In the genomic region with DNA sequence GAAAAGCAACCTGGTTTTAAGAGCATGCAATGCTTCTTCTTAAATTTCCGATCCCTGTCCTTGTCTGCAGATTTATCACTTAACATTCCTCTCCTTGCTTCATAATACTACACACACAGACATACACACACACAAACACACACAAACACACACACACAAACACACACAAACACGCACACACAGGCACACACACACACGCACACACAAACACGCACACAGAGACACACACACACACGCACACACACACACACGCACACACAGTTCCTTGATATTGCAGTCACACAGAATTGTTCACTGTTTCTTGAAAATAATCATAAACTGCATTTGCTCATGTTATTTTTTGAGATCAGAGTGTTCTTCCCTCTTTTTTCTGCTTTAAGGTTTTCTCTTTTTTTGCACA, we compare ENCODE assay signal across 34 cellular contexts.
"Had no signal": no experiment of that assay in that cellular context is flagged by ENCODE, and none has a peak within 500 bp of the region (broad histone marks: within the 10 kb centered on the region; RNA-seq: fewer than 3 reads in every experiment).

No MANE protein-coding gene starts in this region.

- H3K27me3 Mint-ChIP-seq: activated B cell treated with CpG ODN at 0.5 μM for 24 hours; activated CD4-positive, alpha-beta memory T cell treated with anti-CD3 and anti-CD28 coated beads for 36 hours; activated CD4-positive, alpha-beta T cell treated with anti-CD3 and anti-CD28 coated beads, Interleukin-2, amount 10 ng/mL, durations not matched to agents 24 days and 14 days; activated CD8-positive, alpha-beta memory T cell treated with anti-CD3 and anti-CD28 coated beads, Interleukin-2, amount 10 ng/mL, durations not matched to agents 7 days and 5 days; activated CD8-positive, alpha-beta T cell treated with anti-CD3 and anti-CD28 coated beads for 36 hours; activated naive CD8-positive, alpha-beta T cell treated with anti-CD3 and anti-CD28 coated beads for 36 hours; activated T-cell treated with anti-CD3 and anti-CD28 coated beads, Interleukin-2, amount 50 U/mL, for 24 hours; activated T-helper 17 cell treated with anti-CD3 and anti-CD28 coated beads, Interleukin-2, amount 50 U/mL, for 72 hours; T-cell; T-helper 17 cell had no signal

- H3K27ac ChIP-seq: adrenal gland, body of pancreas, brain microvascular endothelial cell, breast epithelium, VCaP had no signal

- DNase-seq: activated B cell treated with CpG ODN at 0.5 μM for 24 hours; activated CD4-positive, alpha-beta memory T cell treated with anti-CD3 and anti-CD28 coated beads for 36 hours; activated CD4-positive, alpha-beta T cell treated with anti-CD3 and anti-CD28 coated beads for 4 hours; activated CD4-positive, alpha-beta T cell treated with anti-CD3 and anti-CD28 coated beads, Interleukin-2, amount 10 ng/mL, durations not matched to agents 24 days and 14 days; activated CD4-positive, alpha-beta T cell treated with anti-CD3 and anti-CD28 coated beads, Interleukin-2, amount 50 U/mL, for 1 hour; activated CD4-positive, alpha-beta T cell treated with anti-CD3 and anti-CD28 coated beads, Interleukin-2, amount 50 U/mL, for 4 hours; activated CD4-positive, CD25-positive, alpha-beta regulatory T cell treated with anti-CD3 and anti-CD28 coated beads, Interleukin-2, amount 50 U/mL, for 72 hours; activated CD8-positive, alpha-beta memory T cell treated with anti-CD3 and anti-CD28 coated beads for 24 hours; activated CD8-positive, alpha-beta memory T cell treated with anti-CD3 and anti-CD28 coated beads, Interleukin-2, amount 10 ng/mL, durations not matched to agents 7 days and 5 days; activated CD8-positive, alpha-beta memory T cell treated with anti-CD3 and anti-CD28 coated beads, Interleukin-2, amount 50 U/mL, for 48 hours; activated CD8-positive, alpha-beta T cell treated with anti-CD3 and anti-CD28 coated beads for 36 hours; activated effector memory CD4-positive, alpha-beta T cell treated with anti-CD3 and anti-CD28 coated beads, Interleukin-2, amount 50 U/mL, for 16 hours; activated gamma-delta T cell treated with Interleukin-2 at 50 U/mL for 16 hours; activated naive CD4-positive, alpha-beta T cell; activated naive CD4-positive, alpha-beta T cell treated with anti-CD3 and anti-CD28 coated beads for 36 hours; activated naive CD4-positive, alpha-beta T cell treated with anti-CD3 and anti-CD28 coated beads, Interleukin-2, amount 50 U/mL, for 16 hours; activated naive CD8-positive, alpha-beta T cell treated with anti-CD3 and anti-CD28 coated beads for 36 hours; activated T-cell treated with anti-CD3 and anti-CD28 coated beads, Interleukin-2, amount 50 U/mL, for 24 hours; activated T-cell treated with anti-CD3 and anti-CD28 coated beads, Interleukin-2, amount 50 U/mL, for 48 hours; adrenal gland; amniotic stem cell; aorta; body of pancreas; brain microvascular endothelial cell; central memory CD4-positive, alpha-beta T cell; T-cell; T-helper 17 cell; T1000 had no signal

- H3K9me3 Mint-ChIP-seq: activated CD4-positive, alpha-beta T cell treated with anti-CD3 and anti-CD28 coated beads, Interleukin-2, amount 10 ng/mL, durations not matched to agents 24 days and 14 days; activated CD8-positive, alpha-beta T cell treated with anti-CD3 and anti-CD28 coated beads for 36 hours had no signal

- H3K36me3 ChIP-seq: adrenal gland, brain microvascular endothelial cell, breast epithelium had no signal

- FAIRE-seq: astrocyte, TTC549 had no signal

- H3K27ac Mint-ChIP-seq: activated B cell treated with CpG ODN at 0.5 μM for 24 hours; activated CD4-positive, alpha-beta memory T cell treated with anti-CD3 and anti-CD28 coated beads for 36 hours; activated CD4-positive, alpha-beta T cell treated with anti-CD3 and anti-CD28 coated beads, Interleukin-2, amount 10 ng/mL, durations not matched to agents 24 days and 14 days; activated CD8-positive, alpha-beta memory T cell treated with anti-CD3 and anti-CD28 coated beads, Interleukin-2, amount 10 ng/mL, durations not matched to agents 7 days and 5 days; activated CD8-positive, alpha-beta T cell treated with anti-CD3 and anti-CD28 coated beads for 36 hours; activated naive CD4-positive, alpha-beta T cell treated with anti-CD3 and anti-CD28 coated beads for 36 hours; activated naive CD4-positive, alpha-beta T cell treated with anti-CD3 and anti-CD28 coated beads, Interleukin-2, amount 50 U/mL, for 72 hours; activated naive CD8-positive, alpha-beta T cell treated with anti-CD3 and anti-CD28 coated beads for 36 hours; activated T-cell treated with anti-CD3 and anti-CD28 coated beads, Interleukin-2, amount 50 U/mL, for 24 hours; activated T-helper 17 cell treated with anti-CD3 and anti-CD28 coated beads, Interleukin-2, amount 50 U/mL, for 72 hours; T-cell; T-helper 17 cell had no signal

- H3K36me3 Mint-ChIP-seq: activated CD4-positive, alpha-beta memory T cell treated with anti-CD3 and anti-CD28 coated beads for 36 hours; activated CD8-positive, alpha-beta memory T cell treated with anti-CD3 and anti-CD28 coated beads, Interleukin-2, amount 10 ng/mL, durations not matched to agents 7 days and 5 days; activated naive CD8-positive, alpha-beta T cell treated with anti-CD3 and anti-CD28 coated beads for 36 hours; T-cell had no signal

- ATAC-seq: activated CD8-positive, alpha-beta memory T cell treated with anti-CD3 and anti-CD28 coated beads, Interleukin-2, amount 10 ng/mL, durations not matched to agents 7 days and 5 days; activated CD8-positive, alpha-beta T cell treated with anti-CD3 and anti-CD28 coated beads for 36 hours; activated naive CD4-positive, alpha-beta T cell treated with anti-CD3 and anti-CD28 coated beads, Interleukin-2, amount 50 U/mL, for 72 hours; activated T-helper 17 cell treated with anti-CD3 and anti-CD28 coated beads, Interleukin-2, amount 50 U/mL, for 72 hours; body of pancreas; T-cell; T-helper 17 cell had no signal

- H3K4me3 ChIP-seq: adrenal gland, body of pancreas, breast epithelium had no signal

- H3K9me3 ChIP-seq: adrenal gland, body of pancreas had no signal

- H3K4me1 ChIP-seq: adrenal gland, body of pancreas, breast epithelium had no signal

- H3K4me1 Mint-ChIP-seq: activated B cell treated with CpG ODN at 0.5 μM for 24 hours; activated CD4-positive, alpha-beta T cell treated with anti-CD3 and anti-CD28 coated beads, Interleukin-2, amount 10 ng/mL, durations not matched to agents 24 days and 14 days; activated CD8-positive, alpha-beta memory T cell treated with anti-CD3 and anti-CD28 coated beads, Interleukin-2, amount 10 ng/mL, durations not matched to agents 7 days and 5 days; activated naive CD8-positive, alpha-beta T cell treated with anti-CD3 and anti-CD28 coated beads for 36 hours; activated T-helper 17 cell treated with anti-CD3 and anti-CD28 coated beads, Interleukin-2, amount 50 U/mL, for 72 hours; T-cell; T-helper 17 cell had no signal

- H3K27me3 ChIP-seq: adrenal gland, body of pancreas, brain microvascular endothelial cell, breast epithelium had no signal

- H3K4me3 Mint-ChIP-seq: activated B cell treated with CpG ODN at 0.5 μM for 24 hours; activated CD4-positive, alpha-beta memory T cell treated with anti-CD3 and anti-CD28 coated beads for 36 hours; activated CD4-positive, alpha-beta T cell treated with anti-CD3 and anti-CD28 coated beads, Interleukin-2, amount 10 ng/mL, durations not matched to agents 24 days and 14 days; activated CD8-positive, alpha-beta memory T cell treated with anti-CD3 and anti-CD28 coated beads, Interleukin-2, amount 10 ng/mL, durations not matched to agents 7 days and 5 days; activated CD8-positive, alpha-beta T cell treated with anti-CD3 and anti-CD28 coated beads for 36 hours; activated naive CD4-positive, alpha-beta T cell treated with anti-CD3 and anti-CD28 coated beads for 36 hours; activated naive CD8-positive, alpha-beta T cell treated with anti-CD3 and anti-CD28 coated beads for 36 hours; activated T-cell treated with anti-CD3 and anti-CD28 coated beads, Interleukin-2, amount 50 U/mL, for 24 hours; activated T-helper 17 cell treated with anti-CD3 and anti-CD28 coated beads, Interleukin-2, amount 50 U/mL, for 72 hours; T-cell; T-helper 17 cell had no signal
